Comparison of ENCODE assay signal across 1 cellular context in the genomic region with DNA sequence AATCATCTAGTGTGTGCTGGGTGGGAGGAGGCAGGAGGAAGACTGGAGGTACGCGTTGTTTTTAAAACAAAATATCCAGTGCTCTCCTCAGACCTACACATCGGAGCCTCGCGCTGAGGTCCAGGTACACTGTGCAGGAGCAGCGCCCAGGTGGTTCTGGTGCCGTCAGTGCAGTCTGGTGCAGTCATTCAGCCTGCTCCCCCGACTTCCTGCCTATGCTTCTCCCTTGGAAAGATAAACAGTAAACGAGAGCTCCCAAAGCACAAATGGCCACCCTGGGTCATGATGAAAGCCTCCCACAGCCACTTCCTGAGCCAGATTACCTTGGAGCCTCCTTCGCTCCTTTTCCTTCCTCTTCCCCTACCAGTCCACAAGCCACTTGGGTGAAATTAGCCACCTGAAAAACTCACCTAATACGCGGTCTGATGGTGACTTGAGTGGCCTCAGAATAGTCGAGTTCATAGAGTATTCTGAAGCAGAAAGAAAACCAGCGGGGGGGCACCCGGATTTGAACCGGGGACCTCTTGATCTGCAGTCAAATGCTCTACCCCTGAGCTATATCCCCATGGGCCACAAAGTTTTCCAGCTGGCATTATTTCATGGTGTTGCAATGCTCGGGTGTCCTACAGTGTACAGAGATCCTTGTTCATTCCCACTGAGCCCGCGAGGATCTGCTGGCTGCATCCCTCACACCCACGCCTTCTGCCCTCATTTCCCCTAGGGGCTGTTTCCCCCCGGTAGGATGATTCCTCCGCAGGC.
TF ChIP-seq lines count a peak whose summit lies in the region.

No MANE protein-coding gene starts in this region.

TF ChIP-seq in HepG2, 621 proteins besides CTCF, POLR2A, EP300 and RAD21 (continued from another document and continues in another):
- TF ChIP-seq, protein P1, sequence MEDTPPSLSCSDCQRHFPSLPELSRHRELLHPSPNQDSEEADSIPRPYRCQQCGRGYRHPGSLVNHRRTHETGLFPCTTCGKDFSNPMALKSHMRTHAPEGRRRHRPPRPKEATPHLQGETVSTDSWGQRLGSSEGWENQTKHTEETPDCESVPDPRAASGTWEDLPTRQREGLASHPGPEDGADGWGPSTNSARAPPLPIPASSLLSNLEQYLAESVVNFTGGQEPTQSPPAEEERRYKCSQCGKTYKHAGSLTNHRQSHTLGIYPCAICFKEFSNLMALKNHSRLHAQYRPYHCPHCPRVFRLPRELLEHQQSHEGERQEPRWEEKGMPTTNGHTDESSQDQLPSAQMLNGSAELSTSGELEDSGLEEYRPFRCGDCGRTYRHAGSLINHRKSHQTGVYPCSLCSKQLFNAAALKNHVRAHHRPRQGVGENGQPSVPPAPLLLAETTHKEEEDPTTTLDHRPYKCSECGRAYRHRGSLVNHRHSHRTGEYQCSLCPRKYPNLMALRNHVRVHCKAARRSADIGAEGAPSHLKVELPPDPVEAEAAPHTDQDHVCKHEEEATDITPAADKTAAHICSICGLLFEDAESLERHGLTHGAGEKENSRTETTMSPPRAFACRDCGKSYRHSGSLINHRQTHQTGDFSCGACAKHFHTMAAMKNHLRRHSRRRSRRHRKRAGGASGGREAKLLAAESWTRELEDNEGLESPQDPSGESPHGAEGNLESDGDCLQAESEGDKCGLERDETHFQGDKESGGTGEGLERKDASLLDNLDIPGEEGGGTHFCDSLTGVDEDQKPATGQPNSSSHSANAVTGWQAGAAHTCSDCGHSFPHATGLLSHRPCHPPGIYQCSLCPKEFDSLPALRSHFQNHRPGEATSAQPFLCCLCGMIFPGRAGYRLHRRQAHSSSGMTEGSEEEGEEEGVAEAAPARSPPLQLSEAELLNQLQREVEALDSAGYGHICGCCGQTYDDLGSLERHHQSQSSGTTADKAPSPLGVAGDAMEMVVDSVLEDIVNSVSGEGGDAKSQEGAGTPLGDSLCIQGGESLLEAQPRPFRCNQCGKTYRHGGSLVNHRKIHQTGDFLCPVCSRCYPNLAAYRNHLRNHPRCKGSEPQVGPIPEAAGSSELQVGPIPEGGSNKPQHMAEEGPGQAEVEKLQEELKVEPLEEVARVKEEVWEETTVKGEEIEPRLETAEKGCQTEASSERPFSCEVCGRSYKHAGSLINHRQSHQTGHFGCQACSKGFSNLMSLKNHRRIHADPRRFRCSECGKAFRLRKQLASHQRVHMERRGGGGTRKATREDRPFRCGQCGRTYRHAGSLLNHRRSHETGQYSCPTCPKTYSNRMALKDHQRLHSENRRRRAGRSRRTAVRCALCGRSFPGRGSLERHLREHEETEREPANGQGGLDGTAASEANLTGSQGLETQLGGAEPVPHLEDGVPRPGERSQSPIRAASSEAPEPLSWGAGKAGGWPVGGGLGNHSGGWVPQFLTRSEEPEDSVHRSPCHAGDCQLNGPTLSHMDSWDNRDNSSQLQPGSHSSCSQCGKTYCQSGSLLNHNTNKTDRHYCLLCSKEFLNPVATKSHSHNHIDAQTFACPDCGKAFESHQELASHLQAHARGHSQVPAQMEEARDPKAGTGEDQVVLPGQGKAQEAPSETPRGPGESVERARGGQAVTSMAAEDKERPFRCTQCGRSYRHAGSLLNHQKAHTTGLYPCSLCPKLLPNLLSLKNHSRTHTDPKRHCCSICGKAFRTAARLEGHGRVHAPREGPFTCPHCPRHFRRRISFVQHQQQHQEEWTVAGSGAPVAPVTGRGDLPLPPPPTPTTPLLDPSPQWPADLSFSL (CRISPR knock-in tag; IDR thresholded peaks at IDR 0.05), result no peak
- TF ChIP-seq, protein P2, sequence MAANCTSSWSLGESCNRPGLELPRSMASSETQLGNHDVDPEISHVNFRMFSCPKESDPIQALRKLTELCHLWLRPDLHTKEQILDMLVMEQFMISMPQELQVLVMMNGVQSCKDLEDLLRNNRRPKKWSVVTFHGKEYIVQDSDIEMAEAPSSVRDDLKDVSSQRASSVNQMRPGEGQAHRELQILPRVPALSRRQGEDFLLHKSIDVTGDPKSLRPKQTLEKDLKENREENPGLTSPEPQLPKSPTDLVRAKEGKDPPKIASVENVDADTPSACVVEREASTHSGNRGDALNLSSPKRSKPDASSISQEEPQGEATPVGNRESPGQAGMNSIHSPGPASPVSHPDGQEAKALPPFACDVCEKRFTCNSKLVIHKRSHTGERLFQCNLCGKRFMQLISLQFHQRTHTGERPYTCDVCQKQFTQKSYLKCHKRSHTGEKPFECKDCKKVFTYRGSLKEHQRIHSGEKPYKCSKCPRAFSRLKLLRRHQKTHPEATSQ (CRISPR knock-in tag; IDR thresholded peaks at IDR 0.05; ENCODE audit: borderline replicate concordance), result peak; percentile 46; the same call in 1 of the 2 replicates
- TF ChIP-seq, protein P3, sequence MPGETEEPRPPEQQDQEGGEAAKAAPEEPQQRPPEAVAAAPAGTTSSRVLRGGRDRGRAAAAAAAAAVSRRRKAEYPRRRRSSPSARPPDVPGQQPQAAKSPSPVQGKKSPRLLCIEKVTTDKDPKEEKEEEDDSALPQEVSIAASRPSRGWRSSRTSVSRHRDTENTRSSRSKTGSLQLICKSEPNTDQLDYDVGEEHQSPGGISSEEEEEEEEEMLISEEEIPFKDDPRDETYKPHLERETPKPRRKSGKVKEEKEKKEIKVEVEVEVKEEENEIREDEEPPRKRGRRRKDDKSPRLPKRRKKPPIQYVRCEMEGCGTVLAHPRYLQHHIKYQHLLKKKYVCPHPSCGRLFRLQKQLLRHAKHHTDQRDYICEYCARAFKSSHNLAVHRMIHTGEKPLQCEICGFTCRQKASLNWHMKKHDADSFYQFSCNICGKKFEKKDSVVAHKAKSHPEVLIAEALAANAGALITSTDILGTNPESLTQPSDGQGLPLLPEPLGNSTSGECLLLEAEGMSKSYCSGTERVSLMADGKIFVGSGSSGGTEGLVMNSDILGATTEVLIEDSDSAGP (CRISPR knock-in tag; IDR thresholded peaks at IDR 0.05; ENCODE audit: borderline replicate concordance), result 0 out of 2 replicates have a peak, but pooled peaks have one; percentile 65
- no peak for TF ChIP-seq GTF2F1 (IDR thresholded peaks at IDR 0.05; ENCODE audit: low read length)
- peak; percentile 82 for TF ChIP-seq HOXA5 (CRISPR knock-in tag; IDR thresholded peaks at IDR 0.05)
- TF ChIP-seq ZNF773 (CRISPR knock-in tag; IDR thresholded peaks at IDR 0.05; ENCODE audit: borderline replicate concordance), result no peak
- TF ChIP-seq NFYB (CRISPR knock-in tag; IDR thresholded peaks at IDR 0.05), result no peak; the same call in 1 of the 2 replicates
- TF ChIP-seq MYNN (CRISPR knock-in tag; IDR thresholded peaks at IDR 0.05; ENCODE audit: low read depth), result no peak
- no peak for TF ChIP-seq ZBTB7A (CRISPR knock-in tag; IDR thresholded peaks at IDR 0.05)
- no peak for TF ChIP-seq ARNTL (CRISPR knock-in tag; IDR thresholded peaks at IDR 0.05)
- TF ChIP-seq, protein P4, sequence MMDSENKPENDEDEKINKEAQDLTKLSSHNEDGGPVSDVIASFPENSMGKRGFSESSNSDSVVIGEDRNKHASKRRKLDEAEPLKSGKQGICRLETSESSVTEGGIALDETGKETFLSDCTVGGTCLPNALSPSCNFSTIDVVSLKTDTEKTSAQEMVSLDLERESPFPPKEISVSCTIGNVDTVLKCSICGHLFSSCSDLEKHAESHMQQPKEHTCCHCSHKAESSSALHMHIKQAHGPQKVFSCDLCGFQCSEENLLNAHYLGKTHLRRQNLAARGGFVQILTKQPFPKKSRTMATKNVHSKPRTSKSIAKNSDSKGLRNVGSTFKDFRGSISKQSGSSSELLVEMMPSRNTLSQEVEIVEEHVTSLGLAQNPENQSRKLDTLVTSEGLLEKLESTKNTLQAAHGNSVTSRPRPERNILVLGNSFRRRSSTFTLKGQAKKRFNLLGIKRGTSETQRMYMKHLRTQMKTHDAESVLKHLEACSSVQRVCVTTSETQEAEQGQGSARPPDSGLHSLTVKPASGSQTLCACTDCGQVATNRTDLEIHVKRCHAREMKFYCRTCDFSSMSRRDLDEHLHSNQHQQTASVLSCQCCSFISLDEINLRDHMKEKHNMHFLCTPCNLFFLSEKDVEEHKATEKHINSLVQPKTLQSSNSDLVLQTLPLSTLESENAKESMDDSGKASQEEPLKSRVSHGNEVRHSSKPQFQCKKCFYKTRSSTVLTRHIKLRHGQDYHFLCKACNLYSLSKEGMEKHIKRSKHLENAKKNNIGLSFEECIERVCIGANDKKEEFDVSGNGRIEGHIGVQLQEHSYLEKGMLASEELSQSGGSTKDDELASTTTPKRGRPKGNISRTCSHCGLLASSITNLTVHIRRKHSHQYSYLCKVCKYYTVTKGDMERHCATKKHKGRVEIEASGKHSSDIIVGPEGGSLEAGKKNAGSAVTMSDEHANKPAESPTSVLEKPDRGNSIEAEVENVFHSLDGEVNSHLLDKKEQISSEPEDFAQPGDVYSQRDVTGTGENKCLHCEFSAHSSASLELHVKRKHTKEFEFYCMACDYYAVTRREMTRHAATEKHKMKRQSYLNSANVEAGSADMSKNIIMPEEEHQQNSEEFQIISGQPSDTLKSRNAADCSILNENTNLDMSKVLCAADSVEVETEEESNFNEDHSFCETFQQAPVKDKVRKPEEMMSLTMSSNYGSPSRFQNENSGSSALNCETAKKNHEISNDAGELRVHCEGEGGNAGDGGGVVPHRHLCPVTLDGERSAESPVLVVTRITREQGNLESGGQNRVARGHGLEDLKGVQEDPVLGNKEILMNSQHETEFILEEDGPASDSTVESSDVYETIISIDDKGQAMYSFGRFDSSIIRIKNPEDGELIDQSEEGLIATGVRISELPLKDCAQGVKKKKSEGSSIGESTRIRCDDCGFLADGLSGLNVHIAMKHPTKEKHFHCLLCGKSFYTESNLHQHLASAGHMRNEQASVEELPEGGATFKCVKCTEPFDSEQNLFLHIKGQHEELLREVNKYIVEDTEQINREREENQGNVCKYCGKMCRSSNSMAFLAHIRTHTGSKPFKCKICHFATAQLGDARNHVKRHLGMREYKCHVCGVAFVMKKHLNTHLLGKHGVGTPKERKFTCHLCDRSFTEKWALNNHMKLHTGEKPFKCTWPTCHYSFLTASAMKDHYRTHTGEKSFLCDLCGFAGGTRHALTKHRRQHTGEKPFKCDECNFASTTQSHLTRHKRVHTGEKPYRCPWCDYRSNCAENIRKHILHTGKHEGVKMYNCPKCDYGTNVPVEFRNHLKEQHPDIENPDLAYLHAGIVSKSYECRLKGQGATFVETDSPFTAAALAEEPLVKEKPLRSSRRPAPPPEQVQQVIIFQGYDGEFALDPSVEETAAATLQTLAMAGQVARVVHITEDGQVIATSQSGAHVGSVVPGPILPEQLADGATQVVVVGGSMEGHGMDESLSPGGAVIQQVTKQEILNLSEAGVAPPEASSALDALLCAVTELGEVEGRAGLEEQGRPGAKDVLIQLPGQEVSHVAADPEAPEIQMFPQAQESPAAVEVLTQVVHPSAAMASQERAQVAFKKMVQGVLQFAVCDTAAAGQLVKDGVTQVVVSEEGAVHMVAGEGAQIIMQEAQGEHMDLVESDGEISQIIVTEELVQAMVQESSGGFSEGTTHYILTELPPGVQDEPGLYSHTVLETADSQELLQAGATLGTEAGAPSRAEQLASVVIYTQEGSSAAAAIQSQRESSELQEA (CRISPR knock-in tag; IDR thresholded peaks at IDR 0.05; ENCODE audit: not compliant biosample characterization), result no peak
- TF ChIP-seq RAD51 (IDR thresholded peaks at IDR 0.05; ENCODE audit: borderline replicate concordance), result no peak
- TF ChIP-seq ADNP (CRISPR knock-in tag; IDR thresholded peaks at IDR 0.05), result peak; percentile 52; the same call in 1 of the 2 replicates
- peak; percentile 54; the same call in 1 of the 2 replicates for TF ChIP-seq KDM4B (CRISPR knock-in tag; IDR thresholded peaks at IDR 0.05)
- TF ChIP-seq IRX3 (CRISPR knock-in tag; IDR thresholded peaks at IDR 0.05; ENCODE audit: borderline replicate concordance, low read depth), result no peak
- TF ChIP-seq CBX1 (IDR thresholded peaks at IDR 0.05; ENCODE audit: low read depth), result no peak
- TF ChIP-seq, protein P5, sequence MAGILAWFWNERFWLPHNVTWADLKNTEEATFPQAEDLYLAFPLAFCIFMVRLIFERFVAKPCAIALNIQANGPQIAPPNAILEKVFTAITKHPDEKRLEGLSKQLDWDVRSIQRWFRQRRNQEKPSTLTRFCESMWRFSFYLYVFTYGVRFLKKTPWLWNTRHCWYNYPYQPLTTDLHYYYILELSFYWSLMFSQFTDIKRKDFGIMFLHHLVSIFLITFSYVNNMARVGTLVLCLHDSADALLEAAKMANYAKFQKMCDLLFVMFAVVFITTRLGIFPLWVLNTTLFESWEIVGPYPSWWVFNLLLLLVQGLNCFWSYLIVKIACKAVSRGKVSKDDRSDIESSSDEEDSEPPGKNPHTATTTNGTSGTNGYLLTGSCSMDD (CRISPR knock-in tag; IDR thresholded peaks at IDR 0.05), result no peak
- no peak for TF ChIP-seq ARID2 (CRISPR knock-in tag; IDR thresholded peaks at IDR 0.05; ENCODE audit: borderline replicate concordance)
- TF ChIP-seq, protein P6, sequence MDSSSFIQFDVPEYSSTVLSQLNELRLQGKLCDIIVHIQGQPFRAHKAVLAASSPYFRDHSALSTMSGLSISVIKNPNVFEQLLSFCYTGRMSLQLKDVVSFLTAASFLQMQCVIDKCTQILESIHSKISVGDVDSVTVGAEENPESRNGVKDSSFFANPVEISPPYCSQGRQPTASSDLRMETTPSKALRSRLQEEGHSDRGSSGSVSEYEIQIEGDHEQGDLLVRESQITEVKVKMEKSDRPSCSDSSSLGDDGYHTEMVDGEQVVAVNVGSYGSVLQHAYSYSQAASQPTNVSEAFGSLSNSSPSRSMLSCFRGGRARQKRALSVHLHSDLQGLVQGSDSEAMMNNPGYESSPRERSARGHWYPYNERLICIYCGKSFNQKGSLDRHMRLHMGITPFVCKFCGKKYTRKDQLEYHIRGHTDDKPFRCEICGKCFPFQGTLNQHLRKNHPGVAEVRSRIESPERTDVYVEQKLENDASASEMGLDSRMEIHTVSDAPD (CRISPR knock-in tag; IDR thresholded peaks at IDR 0.05), result peak; percentile 64; the same call in 1 of the 2 replicates
- TF ChIP-seq, protein P7, sequence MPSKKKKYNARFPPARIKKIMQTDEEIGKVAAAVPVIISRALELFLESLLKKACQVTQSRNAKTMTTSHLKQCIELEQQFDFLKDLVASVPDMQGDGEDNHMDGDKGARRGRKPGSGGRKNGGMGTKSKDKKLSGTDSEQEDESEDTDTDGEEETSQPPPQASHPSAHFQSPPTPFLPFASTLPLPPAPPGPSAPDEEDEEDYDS (CRISPR knock-in tag; IDR thresholded peaks at IDR 0.05), result no peak
- TF ChIP-seq ZNF556 (CRISPR knock-in tag; IDR thresholded peaks at IDR 0.05; ENCODE audit: borderline replicate concordance), result peak; percentile 84; the same call in 1 of the 2 replicates
- no peak for TF ChIP-seq ZNF382 (CRISPR knock-in tag; IDR thresholded peaks at IDR 0.05; ENCODE audit: borderline replicate concordance)
- TF ChIP-seq ZNF3 (CRISPR knock-in tag; IDR thresholded peaks at IDR 0.05), result peak; percentile 97
- TF ChIP-seq MLLT10 (CRISPR knock-in tag; IDR thresholded peaks at IDR 0.05), result no peak
- TF ChIP-seq ZC3H13 (CRISPR knock-in tag; IDR thresholded peaks at IDR 0.05), result no peak
- TF ChIP-seq PAF1 (CRISPR knock-in tag; IDR thresholded peaks at IDR 0.05), result no peak
- TF ChIP-seq, protein P8, sequence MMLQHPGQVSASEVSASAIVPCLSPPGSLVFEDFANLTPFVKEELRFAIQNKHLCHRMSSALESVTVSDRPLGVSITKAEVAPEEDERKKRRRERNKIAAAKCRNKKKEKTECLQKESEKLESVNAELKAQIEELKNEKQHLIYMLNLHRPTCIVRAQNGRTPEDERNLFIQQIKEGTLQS (CRISPR knock-in tag; IDR thresholded peaks at IDR 0.05), result no peak
- TF ChIP-seq KLF6 (CRISPR knock-in tag; IDR thresholded peaks at IDR 0.05), result 0 out of 2 replicates have a peak, but pooled peaks have one; percentile 61
- TF ChIP-seq, protein P9, sequence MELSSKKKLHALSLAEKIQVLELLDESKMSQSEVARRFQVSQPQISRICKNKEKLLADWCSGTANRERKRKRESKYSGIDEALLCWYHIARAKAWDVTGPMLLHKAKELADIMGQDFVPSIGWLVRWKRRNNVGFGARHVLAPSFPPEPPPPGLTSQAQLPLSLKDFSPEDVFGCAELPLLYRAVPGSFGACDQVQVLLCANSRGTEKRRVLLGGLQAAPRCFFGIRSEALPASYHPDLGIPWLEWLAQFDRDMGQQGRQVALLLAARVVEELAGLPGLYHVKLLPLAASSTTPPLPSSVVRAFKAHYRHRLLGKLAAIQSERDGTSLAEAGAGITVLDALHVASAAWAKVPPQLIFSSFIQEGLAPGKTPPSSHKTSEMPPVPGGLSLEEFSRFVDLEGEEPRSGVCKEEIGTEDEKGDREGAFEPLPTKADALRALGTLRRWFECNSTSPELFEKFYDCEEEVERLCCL (CRISPR knock-in tag; IDR thresholded peaks at IDR 0.05; ENCODE audit: borderline replicate concordance), result no peak
